ENCODE assay signal across 1 cellular context in genomic region chr15:66019826-66020398, GRCh38.
TF ChIP-seq lines count a peak whose summit lies in the region.

No MANE protein-coding gene starts in this region.

TF ChIP-seq in H1, 55 proteins besides CTCF, POLR2A, EP300 and RAD21:
- TF ChIP-seq USF2 (IDR thresholded peaks at IDR 0.05; ENCODE audit: low read length) (peak; percentile 51; the same call in 1 of the 2 replicates), KDM1A (IDR thresholded peaks at IDR 0.05; ENCODE audit: borderline replicate concordance, low read length) (no peak)
